Comparison of ENCODE assay signal across 14 cellular contexts in genomic region chr7:24899905-24900304, GRCh38.
DNase-seq lines count a peak whose midpoint lies in the region; ATAC-seq lines count a peak whose summit lies in the region.
"Had no signal": no experiment of that assay in that cellular context is flagged by ENCODE, and none has a peak within 500 bp of the region (broad histone marks: within the 10 kb centered on the region; RNA-seq: fewer than 3 reads in every experiment).

No MANE protein-coding gene starts in this region.

- peak overlapping the region; percentile 6 for H3K27ac Mint-ChIP-seq in activated T-cell treated with anti-CD3 and anti-CD28 coated beads, Interleukin-2, amount 50 U/mL, for 24 hours
- peak overlapping the region; percentile 73 to 75 for H3K27ac Mint-ChIP-seq in natural killer cell treated with Interleukin-12 subunit alpha and Interleukin-12 subunit beta and Interleukin-15 and Interleukin-18, amount 100 ng/mL, for 72 hours
- H3K27ac Mint-ChIP-seq: nephron progenitor cell had no signal

- no peak for DNase-seq in activated T-cell treated with anti-CD3 and anti-CD28 coated beads, Interleukin-2, amount 50 U/mL, for 24 hours
- DNase-seq in activated T-cell treated with anti-CD3 and anti-CD28 coated beads for 4 hours: no peak
- DNase-seq in natural killer cell treated with Interleukin-12 subunit alpha and Interleukin-12 subunit beta and Interleukin-15 and Interleukin-18, amount 100 ng/mL, for 72 hours (ENCODE audit: low spot score): no peak
- no peak for DNase-seq in COR-L47 (lab: John Stamatoyannopoulos, UW)
- DNase-seq in superior temporal gyrus (ENCODE audit: extremely low spot score): no peak
- no peak for DNase-seq in HPDE6-E6E7 (ENCODE audit: extremely low spot score)
- DNase-seq: DMS79 treated with DMSO at 0.1 percent for 48 hours, NCI-H2227 treated with DMSO at 0.1 percent for 48 hours, nephron progenitor cell, T-helper 9 cell had no signal

- peaks cover 13% of the 10 kb centered on the region for H3K36me3 Mint-ChIP-seq in activated T-cell treated with anti-CD3 and anti-CD28 coated beads, Interleukin-2, amount 50 U/mL, for 24 hours (ENCODE audit: low read depth)
- no peaks in the 10 kb centered on the region for H3K36me3 Mint-ChIP-seq in natural killer cell treated with Interleukin-12 subunit alpha and Interleukin-12 subunit beta and Interleukin-15 and Interleukin-18, amount 100 ng/mL, for 72 hours

- H3K4me3 Mint-ChIP-seq in activated T-cell treated with anti-CD3 and anti-CD28 coated beads, Interleukin-2, amount 50 U/mL, for 24 hours: no peak overlapping the region
- H3K4me3 Mint-ChIP-seq in natural killer cell treated with Interleukin-12 subunit alpha and Interleukin-12 subunit beta and Interleukin-15 and Interleukin-18, amount 100 ng/mL, for 72 hours: peak overlapping the region; percentile 33
- H3K4me3 Mint-ChIP-seq: dendritic cell treated with granulocyte-macrophage colony-stimulating factor and Interleukin-4, amounts not matched to agents 40 ng/mL and 50 ng/mL, for 4 days; nephron progenitor cell had no signal

- ATAC-seq in HG02571 (IDR thresholded peaks at IDR 0.05; ENCODE audit: unreplicated experiment) (peak; percentile 47), HG03354 (IDR thresholded peaks at IDR 0.05; ENCODE audit: poor library complexity, severe bottlenecking, unreplicated experiment) (peak; percentile 57)
- ATAC-seq in natural killer cell treated with Interleukin-12 subunit alpha and Interleukin-12 subunit beta and Interleukin-15 and Interleukin-18, amount 100 ng/mL, for 72 hours: no peak
- ATAC-seq: A549 had no signal

- no peaks in the 10 kb centered on the region for H3K27me3 Mint-ChIP-seq in activated T-cell treated with anti-CD3 and anti-CD28 coated beads, Interleukin-2, amount 50 U/mL, for 24 hours
- no peaks in the 10 kb centered on the region for H3K27me3 Mint-ChIP-seq in natural killer cell treated with Interleukin-12 subunit alpha and Interleukin-12 subunit beta and Interleukin-15 and Interleukin-18, amount 100 ng/mL, for 72 hours
- H3K27me3 Mint-ChIP-seq: dendritic cell treated with granulocyte-macrophage colony-stimulating factor and Interleukin-4, amounts not matched to agents 40 ng/mL and 50 ng/mL, for 4 days had no signal

- H3K9me3 Mint-ChIP-seq in activated T-cell treated with anti-CD3 and anti-CD28 coated beads, Interleukin-2, amount 50 U/mL, for 24 hours: no peaks in the 10 kb centered on the region
- peaks cover 3% of the 10 kb centered on the region for H3K9me3 Mint-ChIP-seq in natural killer cell treated with Interleukin-12 subunit alpha and Interleukin-12 subunit beta and Interleukin-15 and Interleukin-18, amount 100 ng/mL, for 72 hours
- H3K9me3 Mint-ChIP-seq: dendritic cell treated with granulocyte-macrophage colony-stimulating factor and Interleukin-4, amounts not matched to agents 40 ng/mL and 50 ng/mL, for 4 days; nephron progenitor cell had no signal

- peaks cover 82% of the 10 kb centered on the region for H3K4me1 Mint-ChIP-seq in activated T-cell treated with anti-CD3 and anti-CD28 coated beads, Interleukin-2, amount 50 U/mL, for 24 hours (ENCODE audit: low read depth)
- peaks cover 57 to 65% of the 10 kb centered on the region in 2 donors for H3K4me1 Mint-ChIP-seq in natural killer cell treated with Interleukin-12 subunit alpha and Interleukin-12 subunit beta and Interleukin-15 and Interleukin-18, amount 100 ng/mL, for 72 hours (ENCODE audit: low read depth in 2 of 2)

Comparison
In these comparisons a context has a peak if more than half of its experiments do, and no peak if none do; other contexts are left out.
1. ATAC-seq: peak in HG02571 (single experiment) and HG03354 (single experiment); none in natural killer cell treated with Interleukin-12 subunit alpha and Interleukin-12 subunit beta and Interleukin-15 and Interleukin-18, amount 100 ng/mL, for 72 hours (0 of 2).